In genomic region chr22:39917776-39918493, GRCh38 we compare ENCODE assay signal across 15 cellular contexts. TPM values are rescaled to one million over a fixed set of nuclear protein-coding genes. Genes with fewer than 3 reads are reported as not detected.
A peak's percentile ranks its signal among the peaks of the same experiment; 100 is the strongest.
DNase-seq lines count a peak whose midpoint lies in the region; ATAC-seq and TF ChIP-seq lines count a peak whose summit lies in the region.
"Had no signal": no experiment of that assay in that cellular context is flagged by ENCODE, and none has a peak within 500 bp of the region (broad histone marks: within the 10 kb centered on the region; RNA-seq: fewer than 3 reads in every experiment).

No MANE protein-coding gene starts in this region.

- H3K9ac ChIP-seq in SK-N-SH: no peak overlapping the region

- peak overlapping the region; percentile 99 for H3K4me3 Mint-ChIP-seq in activated naive CD8-positive, alpha-beta T cell treated with anti-CD3 and anti-CD28 coated beads, Interleukin-2, amount 10 ng/mL, durations not matched to agents 7 days and 5 days
- H3K4me3 Mint-ChIP-seq in natural killer cell treated with Interleukin-12 subunit alpha and Interleukin-12 subunit beta and Interleukin-15 and Interleukin-18, amount 100 ng/mL, for 72 hours: peak overlapping the region; percentile 74

- TF ChIP-seq EP300 in SK-N-SH (IDR thresholded peaks at IDR 0.05; ENCODE audit: borderline replicate concordance in 1 of 2, low read depth in 1 of 2, low read length in 1 of 2): no peak

- H2AFZ ChIP-seq in SK-N-SH (ENCODE audit: low read depth): no peak overlapping the region

- no peaks in the 10 kb centered on the region for H3K9me3 Mint-ChIP-seq in activated naive CD8-positive, alpha-beta T cell treated with anti-CD3 and anti-CD28 coated beads, Interleukin-2, amount 10 ng/mL, durations not matched to agents 7 days and 5 days
- no peaks in the 10 kb centered on the region for H3K9me3 Mint-ChIP-seq in natural killer cell treated with Interleukin-12 subunit alpha and Interleukin-12 subunit beta and Interleukin-15 and Interleukin-18, amount 100 ng/mL, for 72 hours

- no peak for TF ChIP-seq CTCF in SK-N-SH (IDR thresholded peaks at IDR 0.05)

- no peak overlapping the region for H3K4me3 ChIP-seq in SK-N-SH (ENCODE audit: low read depth in 2 of 2, low read length in 1 of 2)
- H3K4me3 ChIP-seq: coronary artery, vagina had no signal

- H3K4me1 Mint-ChIP-seq in activated naive CD8-positive, alpha-beta T cell treated with anti-CD3 and anti-CD28 coated beads, Interleukin-2, amount 10 ng/mL, durations not matched to agents 7 days and 5 days: peaks cover 80% of the 10 kb centered on the region
- H3K4me1 Mint-ChIP-seq in natural killer cell treated with Interleukin-12 subunit alpha and Interleukin-12 subunit beta and Interleukin-15 and Interleukin-18, amount 100 ng/mL, for 72 hours (ENCODE audit: low read depth in 2 of 2): peaks cover 72 to 79% of the 10 kb centered on the region in 2 donors

- H4K20me1 ChIP-seq in SK-N-SH (ENCODE audit: insufficient read depth): no peaks in the 10 kb centered on the region

- ATAC-seq in SK-N-SH treated with all-trans-retinoic acid at 6 μM for 48 hours (no peak), GM18511 (IDR thresholded peaks at IDR 0.05; ENCODE audit: unreplicated experiment) (no peak)
- no peak for ATAC-seq in activated naive CD8-positive, alpha-beta T cell treated with anti-CD3 and anti-CD28 coated beads, Interleukin-2, amount 10 ng/mL, durations not matched to agents 7 days and 5 days (ENCODE audit: low read depth)
- ATAC-seq in natural killer cell treated with Interleukin-12 subunit alpha and Interleukin-12 subunit beta and Interleukin-15 and Interleukin-18, amount 100 ng/mL, for 72 hours: no peak
- ATAC-seq: Right ventricle myocardium inferior had no signal

- peaks cover 0 to 4% of the 10 kb centered on the region in 2 experiments; a peak in 1 of 4 replicates for H3K4me1 ChIP-seq in SK-N-SH (ENCODE audit: control insufficient read depth in 1 of 2, insufficient read depth in 2 of 2, low read depth in 1 of 2, low read length in 1 of 2)
- H3K4me1 ChIP-seq: vagina had no signal

- no peaks in the 10 kb centered on the region for H3K27me3 Mint-ChIP-seq in activated naive CD8-positive, alpha-beta T cell treated with anti-CD3 and anti-CD28 coated beads, Interleukin-2, amount 10 ng/mL, durations not matched to agents 7 days and 5 days
- no peaks in the 10 kb centered on the region for H3K27me3 Mint-ChIP-seq in natural killer cell treated with Interleukin-12 subunit alpha and Interleukin-12 subunit beta and Interleukin-15 and Interleukin-18, amount 100 ng/mL, for 72 hours

- POLR2A ChIA-PET in SK-N-SH (lab: Yijun Ruan, JAX): no interaction called here
- POLR2A ChIA-PET in activated naive CD8-positive, alpha-beta T cell treated with anti-CD3 and anti-CD28 coated beads, Interleukin-2, amount 10 ng/mL, durations not matched to agents 7 days and 5 days (lab: Charles Lee): interaction anchor here (1.6 to 17.3 kb wide), 6 partner anchors 8 to 144 kb away, joined by 4 to 543 read pairs (median 42); partner anchors contain the start of gene GRAP2

- H3K27ac Mint-ChIP-seq in activated naive CD8-positive, alpha-beta T cell treated with anti-CD3 and anti-CD28 coated beads, Interleukin-2, amount 10 ng/mL, durations not matched to agents 7 days and 5 days: peak overlapping the region; percentile 96
- H3K27ac Mint-ChIP-seq in natural killer cell treated with Interleukin-12 subunit alpha and Interleukin-12 subunit beta and Interleukin-15 and Interleukin-18, amount 100 ng/mL, for 72 hours: peak overlapping the region; percentile 74 to 98

- CTCF ChIA-PET in SK-N-SH (lab: Yijun Ruan, JAX): interaction anchor here (0.8 kb wide), 1 partner anchor 106 kb away, joined by 3 read pairs; no protein-coding TSS in a partner anchor

- no peaks in the 10 kb centered on the region for H3F3A ChIP-seq in SK-N-SH (replicated peaks; ENCODE audit: insufficient read depth)

- WGBS in SK-N-SH (ENCODE audit: low lambda C conversion rate): 29% methylated on average over 12 of the region's 12 CpGs

- H3K79me2 ChIP-seq in SK-N-SH (ENCODE audit: insufficient read depth): no peaks in the 10 kb centered on the region

- H3K36me3 ChIP-seq in SK-N-SH (replicated peaks in 1 of 2; ENCODE audit: control insufficient read depth in 1 of 2, insufficient read depth in 2 of 2, low read length in 1 of 2): no peaks in the 10 kb centered on the region
- H3K36me3 ChIP-seq: vagina had no signal

- H3K9me3 ChIP-seq in SK-N-SH: no peaks in the 10 kb centered on the region
- H3K9me3 ChIP-seq: vagina had no signal

- TF ChIP-seq RAD21 in SK-N-SH (IDR thresholded peaks at IDR 0.05; ENCODE audit: low read length): no peak

- H3K36me3 Mint-ChIP-seq in activated naive CD8-positive, alpha-beta T cell treated with anti-CD3 and anti-CD28 coated beads, Interleukin-2, amount 10 ng/mL, durations not matched to agents 7 days and 5 days: peaks cover 48% of the 10 kb centered on the region
- H3K36me3 Mint-ChIP-seq in natural killer cell treated with Interleukin-12 subunit alpha and Interleukin-12 subunit beta and Interleukin-15 and Interleukin-18, amount 100 ng/mL, for 72 hours: no peaks in the 10 kb centered on the region

- DNase-seq in SK-N-SH: peak; percentile 14
- peak in 39 of 76 experiments; percentile 11 to 65 (median 35) for DNase-seq in HUDEP-2 (lab: John Stamatoyannopoulos, UW; ENCODE audit: unreplicated experiment in 76 of 76)
- DNase-seq in activated naive CD8-positive, alpha-beta T cell treated with anti-CD3 and anti-CD28 coated beads, Interleukin-2, amount 10 ng/mL, durations not matched to agents 7 days and 5 days: no peak
- DNase-seq in natural killer cell treated with Interleukin-12 subunit alpha and Interleukin-12 subunit beta and Interleukin-15 and Interleukin-18, amount 100 ng/mL, for 72 hours (ENCODE audit: low spot score): no peak
- DNase-seq in foreskin melanocyte: no peak
- no peak for DNase-seq in NCI-H748 treated with DMSO at 0.1 percent for 48 hours (lab: John Stamatoyannopoulos, UW)
- DNase-seq: stimulated activated CD4-positive, alpha-beta T cell treated with anti-CD3 and anti-CD28 coated beads, Interleukin-1b, Interleukin-23, amount 100 ng/mL, for 48 hours had no signal

- H3K27me3 ChIP-seq in SK-N-SH (ENCODE audit: insufficient read depth): no peaks in the 10 kb centered on the region
- H3K27me3 ChIP-seq: vagina had no signal

- no peaks in the 10 kb centered on the region for H3K9me2 ChIP-seq in SK-N-SH

- no peak overlapping the region for H3K27ac ChIP-seq in SK-N-SH (ENCODE audit: low read depth in 2 of 2, low read length in 1 of 2)
- H3K27ac ChIP-seq: coronary artery, vagina had no signal

- H3K4me2 ChIP-seq in SK-N-SH: no peak overlapping the region

TF ChIP-seq in SK-N-SH, 30 proteins besides CTCF, POLR2A, EP300 and RAD21:
- no peak for TF ChIP-seq ELF1 (IDR thresholded peaks at IDR 0.05)
TF ChIP-seq in SK-N-SH: peak in this region for 0.

TF ChIP-seq in SK-N-SH treated with all-trans-retinoic acid at 6 μM for 48 hours, 23 proteins besides CTCF, POLR2A, EP300 and RAD21 (continues in another document):
- TF ChIP-seq TCF4 (CRISPR knock-in tag; IDR thresholded peaks at IDR 0.05; ENCODE audit: borderline replicate concordance) (no peak), PPARA (CRISPR knock-in tag; IDR thresholded peaks at IDR 0.05; ENCODE audit: borderline replicate concordance) (no peak), ISL1 (CRISPR knock-in tag; IDR thresholded peaks at IDR 0.05) (no peak), OSR1 (CRISPR knock-in tag; IDR thresholded peaks at IDR 0.05) (no peak), BACH2 (CRISPR knock-in tag; IDR thresholded peaks at IDR 0.05; ENCODE audit: borderline replicate concordance) (no peak), ARNTL (CRISPR knock-in tag; IDR thresholded peaks at IDR 0.05; ENCODE audit: borderline replicate concordance, low read depth) (no peak), ZNF565 (CRISPR knock-in tag; conservative IDR thresholded peaks at IDR 0.05; ENCODE audit: low read depth) (no peak)
- TF ChIP-seq, protein P1, sequence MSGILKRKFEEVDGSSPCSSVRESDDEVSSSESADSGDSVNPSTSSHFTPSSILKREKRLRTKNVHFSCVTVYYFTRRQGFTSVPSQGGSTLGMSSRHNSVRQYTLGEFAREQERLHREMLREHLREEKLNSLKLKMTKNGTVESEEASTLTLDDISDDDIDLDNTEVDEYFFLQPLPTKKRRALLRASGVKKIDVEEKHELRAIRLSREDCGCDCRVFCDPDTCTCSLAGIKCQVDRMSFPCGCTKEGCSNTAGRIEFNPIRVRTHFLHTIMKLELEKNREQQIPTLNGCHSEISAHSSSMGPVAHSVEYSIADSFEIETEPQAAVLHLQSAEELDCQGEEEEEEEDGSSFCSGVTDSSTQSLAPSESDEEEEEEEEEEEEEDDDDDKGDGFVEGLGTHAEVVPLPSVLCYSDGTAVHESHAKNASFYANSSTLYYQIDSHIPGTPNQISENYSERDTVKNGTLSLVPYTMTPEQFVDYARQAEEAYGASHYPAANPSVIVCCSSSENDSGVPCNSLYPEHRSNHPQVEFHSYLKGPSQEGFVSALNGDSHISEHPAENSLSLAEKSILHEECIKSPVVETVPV (CRISPR knock-in tag; IDR thresholded peaks at IDR 0.05): no peak

RNA-seq across cellular contexts. Expression of gene GRAP2, which starts 17.1 kb away (rescaled TPM):
- 0.13 and 0.15 TPM in 2 replicates for polyA plus RNA-seq in SK-N-SH (2012; rRNA removed)
- polyA plus RNA-seq in SK-N-SH (2012; cell fraction: cytosol; rRNA removed): 0.04 and 0.18 TPM in 2 replicates
- polyA plus RNA-seq in SK-N-SH (2012; cell fraction: nucleus; rRNA removed): 0.10 and 0.14 TPM in 2 replicates
- total RNA-seq in activated naive CD8-positive, alpha-beta T cell treated with anti-CD3 and anti-CD28 coated beads, Interleukin-2, amount 10 ng/mL, durations not matched to agents 7 days and 5 days: 100 to 1,000 TPM; 263 to 266 TPM
- 10 to 100 TPM; 13.2 to 36.4 TPM for total RNA-seq in natural killer cell treated with Interleukin-12 subunit alpha and Interleukin-12 subunit beta and Interleukin-15 and Interleukin-18, amount 100 ng/mL, for 72 hours
- polyA plus RNA-seq: AG04450 had no signal

RNA-seq across cellular contexts. Expression of gene ENTHD1, which starts 24.4 kb away (rescaled TPM):
- polyA plus RNA-seq in SK-N-SH (2012; rRNA removed): not detected in 2 replicates
- polyA plus RNA-seq in SK-N-SH (2012; cell fraction: cytosol; rRNA removed): not detected in 2 replicates
- not detected in 2 replicates for polyA plus RNA-seq in SK-N-SH (2012; cell fraction: nucleus; rRNA removed)
- total RNA-seq in activated naive CD8-positive, alpha-beta T cell treated with anti-CD3 and anti-CD28 coated beads, Interleukin-2, amount 10 ng/mL, durations not matched to agents 7 days and 5 days: under 1 TPM; 0.11 to 0.34 TPM
- total RNA-seq in natural killer cell treated with Interleukin-12 subunit alpha and Interleukin-12 subunit beta and Interleukin-15 and Interleukin-18, amount 100 ng/mL, for 72 hours: not detected
- total RNA-seq: Daoy, posterior vena cava, Right ventricle myocardium inferior, vagina had no signal
- polyA plus RNA-seq: AG04450 had no signal

RNA-seq across cellular contexts. Expression of gene TMA7B, which starts 42.3 kb away (rescaled TPM):
- not detected in 2 replicates for polyA plus RNA-seq in SK-N-SH (2012; rRNA removed)
- polyA plus RNA-seq in SK-N-SH (2012; cell fraction: cytosol; rRNA removed): not detected in 2 replicates
- 0.09 TPM in 1 of 2 replicates, not detected in the other for polyA plus RNA-seq in SK-N-SH (2012; cell fraction: nucleus; rRNA removed)
- 1 to 10 TPM; 8.5 to 9.1 TPM for total RNA-seq in activated naive CD8-positive, alpha-beta T cell treated with anti-CD3 and anti-CD28 coated beads, Interleukin-2, amount 10 ng/mL, durations not matched to agents 7 days and 5 days
- total RNA-seq in natural killer cell treated with Interleukin-12 subunit alpha and Interleukin-12 subunit beta and Interleukin-15 and Interleukin-18, amount 100 ng/mL, for 72 hours: 1 to 10 TPM in 1 of 2 donors, under 1 TPM in 1; 0.86 to 2.8 TPM
- total RNA-seq: Daoy, Right ventricle myocardium inferior had no signal
- polyA plus RNA-seq: AG04450 had no signal

Comparison
In these comparisons a context has a peak if more than half of its experiments do, and no peak if none do; other contexts are left out.
1. DNase-seq: peak in SK-N-SH (single experiment) and HUDEP-2 (39 of 76); none in activated naive CD8-positive, alpha-beta T cell treated with anti-CD3 and anti-CD28 coated beads, Interleukin-2, amount 10 ng/mL, durations not matched to agents 7 days and 5 days (single experiment), natural killer cell treated with Interleukin-12 subunit alpha and Interleukin-12 subunit beta and Interleukin-15 and Interleukin-18, amount 100 ng/mL, for 72 hours (single experiment), foreskin melanocyte (single experiment) and NCI-H748 treated with DMSO at 0.1 percent for 48 hours (single experiment).
2. RNA of gene GRAP2, which starts 17.1 kb away (total RNA-seq): 263 to 266 TPM in activated naive CD8-positive, alpha-beta T cell treated with anti-CD3 and anti-CD28 coated beads, Interleukin-2, amount 10 ng/mL, durations not matched to agents 7 days and 5 days; 13.2 to 36.4 TPM in natural killer cell treated with Interleukin-12 subunit alpha and Interleukin-12 subunit beta and Interleukin-15 and Interleukin-18, amount 100 ng/mL, for 72 hours; every median in the first group is over 4 times any median in the second.